Comparison of ENCODE assay signal across 9 cellular contexts in the genomic region with DNA sequence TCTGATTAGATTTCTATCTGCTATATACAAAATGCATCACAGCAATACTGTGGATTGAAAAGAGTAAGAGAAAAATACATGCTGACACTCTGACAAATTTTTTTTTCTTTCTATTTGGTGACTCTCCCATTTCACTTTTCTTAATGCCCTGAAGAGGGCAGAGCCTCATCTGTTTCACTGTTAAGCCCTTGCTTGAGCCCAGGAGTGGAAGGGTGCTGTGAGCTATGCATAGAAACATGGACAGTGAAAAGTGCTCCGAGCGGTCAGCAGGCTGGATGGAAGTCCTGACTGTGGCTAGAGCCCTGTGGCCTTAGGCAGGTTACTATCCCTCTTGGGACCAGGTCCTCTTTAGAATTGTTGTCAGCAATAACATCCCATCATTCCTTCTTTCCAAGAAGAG. TPM values are rescaled to one million over a fixed set of nuclear protein-coding genes. Genes with fewer than 3 reads are reported as not detected.
DNase-seq lines count a peak whose midpoint lies in the region; ATAC-seq and TF ChIP-seq lines count a peak whose summit lies in the region.
"Had no signal": no experiment of that assay in that cellular context is flagged by ENCODE, and none has a peak within 500 bp of the region (broad histone marks: within the 10 kb centered on the region; RNA-seq: fewer than 3 reads in every experiment).

No MANE protein-coding gene starts in this region.

- no peaks in the 10 kb centered on the region for H3K9me3 ChIP-seq in NT2/D1 (ENCODE audit: insufficient read depth, low read length)
- no peaks in the 10 kb centered on the region for H3K9me3 ChIP-seq in transverse colon
- H3K9me3 ChIP-seq in vagina = no peaks in the 10 kb centered on the region

- no peaks in the 10 kb centered on the region for H3K4me1 ChIP-seq in NT2/D1 (ENCODE audit: insufficient read depth, insufficient read length)
- H3K4me1 ChIP-seq in transverse colon = no peaks in the 10 kb centered on the region
- H3K4me1 ChIP-seq in vagina = no peaks in the 10 kb centered on the region

- no peak for ATAC-seq in GM21529 (IDR thresholded peaks at IDR 0.05; ENCODE audit: unreplicated experiment)

- 94% methylated on average over 2 of the region's 2 CpGs; no CpG with 5 or more reads in 1 of the 2 donors for WGBS in transverse colon (ENCODE audit: low coverage in 1 of 2), 2 donors

- H3K36me3 ChIP-seq in NT2/D1 (ENCODE audit: insufficient read depth, insufficient read length, low read length) = peaks cover 77% of the 10 kb centered on the region
- peaks cover 0 to 79% (median 38%) of the 10 kb centered on the region in 4 donors for H3K36me3 ChIP-seq in transverse colon
- H3K36me3 ChIP-seq in vagina = peaks cover 0 to 73% of the 10 kb centered on the region in 2 donors

- intact Hi-C loops in transverse colon (cut with DNase I; ENCODE audit: low total_unique reads) = no loop called here
- intact Hi-C loops in vagina (cut with DNase I) = no loop called here

- H3K4me3 ChIP-seq in NT2/D1 (ENCODE audit: insufficient read length, low read depth) = no peak overlapping the region
- no peak overlapping the region for H3K4me3 ChIP-seq in epithelial cell of esophagus (ENCODE audit: low read length)
- H3K4me3 ChIP-seq in transverse colon = no peak overlapping the region
- no peak overlapping the region for H3K4me3 ChIP-seq in vagina
- H3K4me3 ChIP-seq: SK-N-MC had no signal

- in situ Hi-C loops in transverse colon (cut with MboI; ENCODE audit: low pct_ligation_motif_present in 1 of 4, low pct_unique_long_range_greater_than_20kb in 1 of 4, low sequenced_read_pairs in 3 of 4) = loop anchor here in 1 of 4 donors (25.0 kb wide), 1 partner anchor 109 kb away; no protein-coding TSS in a partner anchor

- no peaks in the 10 kb centered on the region for H3K27me3 ChIP-seq in NT2/D1 (ENCODE audit: insufficient read depth, insufficient read length)
- no peaks in the 10 kb centered on the region for H3K27me3 ChIP-seq in transverse colon
- no peaks in the 10 kb centered on the region for H3K27me3 ChIP-seq in vagina

- DNase-seq in NOMO-1 treated with DMSO at 0.1 percent for 48 hours (lab: John Stamatoyannopoulos, UW; ENCODE audit: unreplicated experiment) (peak; percentile 1), NOMO-1 treated with dmso at 0.1 percent for 144 hours (lab: John Stamatoyannopoulos, UW; ENCODE audit: unreplicated experiment) (no peak), NT2/D1 (ENCODE audit: low read depth, low spot score) (no peak), epithelial cell of esophagus (ENCODE audit: low read depth) (peak; percentile 11), renal cortical epithelial cell (ENCODE audit: low read depth) (peak; percentile 21), transverse colon (no peak), vagina (ENCODE audit: extremely low spot score in 2 of 2) (no peak)

- TF ChIP-seq CTCF in epithelial cell of esophagus (IDR thresholded peaks at IDR 0.05; ENCODE audit: insufficient read depth, low read depth, low read length, missing control alignments) (peak; percentile 44), transverse colon (IDR thresholded peaks at IDR 0.05) (peak in 1 of 5 experiments; percentile 5), vagina (IDR thresholded peaks at IDR 0.05) (no peak)

- H3K27ac ChIP-seq in transverse colon (no peak overlapping the region), vagina (no peak overlapping the region)
- H3K27ac ChIP-seq: SK-N-MC had no signal

- TF ChIP-seq POLR2A in transverse colon (IDR thresholded peaks at IDR 0.05) (no peak), vagina (IDR thresholded peaks at IDR 0.05) (no peak)

- no peak for TF ChIP-seq EP300 in transverse colon (IDR thresholded peaks at IDR 0.05; ENCODE audit: low read depth)

- peak overlapping the region; percentile 18 for H3K9ac ChIP-seq in NT2/D1 (ENCODE audit: insufficient read length, low read depth)

RNA-seq across cellular contexts. Expression of gene CSE1L, which starts 17.4 kb away (rescaled TPM):
- 96.4 and 137 TPM in 2 replicates for total RNA-seq in renal cortical epithelial cell
- total RNA-seq in transverse colon = 10 to 100 TPM; 11.5 to 27.0 (median 15.5) TPM
- total RNA-seq in vagina = 39.0 TPM

Comparison
In these comparisons a context has a peak if more than half of its experiments do, and no peak if none do; other contexts are left out.
1. DNase-seq: peak in NOMO-1 treated with DMSO at 0.1 percent for 48 hours (single experiment), epithelial cell of esophagus (single experiment) and renal cortical epithelial cell (single experiment); none in NOMO-1 treated with dmso at 0.1 percent for 144 hours (single experiment), NT2/D1 (single experiment), transverse colon (single experiment) and vagina (0 of 2).